In genomic region chr9:129176786-129177442, GRCh38 we compare ENCODE assay signal across 1 cellular context.
TF ChIP-seq lines count a peak whose summit lies in the region.

No MANE protein-coding gene starts in this region.

TF ChIP-seq in K562, 482 proteins besides CTCF, POLR2A, EP300 and RAD21 (continued from another document and continues in another):
- TF ChIP-seq ZBTB43 (CRISPR knock-in tag; IDR thresholded peaks at IDR 0.05) (no peak), GTF2A2 (tag; IDR thresholded peaks at IDR 0.05) (no peak), ZNF589 (CRISPR knock-in tag; IDR thresholded peaks at IDR 0.05; ENCODE audit: low read depth) (no peak), DACH1 (IDR thresholded peaks at IDR 0.05; ENCODE audit: partially characterized antibody) (no peak), NR4A1 (CRISPR knock-in tag; IDR thresholded peaks at IDR 0.05) (no peak), NR4A1 (tag; IDR thresholded peaks at IDR 0.05) (no peak), PYGO2 (tag; IDR thresholded peaks at IDR 0.05) (no peak), NKRF (IDR thresholded peaks at IDR 0.05; ENCODE audit: borderline replicate concordance) (no peak), HES1 (IDR thresholded peaks at IDR 0.05; ENCODE audit: low read depth) (no peak), HDAC6 (IDR thresholded peaks at IDR 0.05; ENCODE audit: low read depth, low read length) (0 out of 2 replicates have a peak, but pooled peaks have one; percentile 37), OTX1 (CRISPR knock-in tag; IDR thresholded peaks at IDR 0.05) (no peak), HOXB6 (CRISPR knock-in tag; IDR thresholded peaks at IDR 0.05; ENCODE audit: borderline replicate concordance) (no peak), ZNF561 (CRISPR knock-in tag; conservative IDR thresholded peaks at IDR 0.05) (no peak), SNIP1 (IDR thresholded peaks at IDR 0.05; ENCODE audit: low read depth) (no peak), TRIM28 (IDR thresholded peaks at IDR 0.05) (no peak), ZNF282 (CRISPR knock-in tag; IDR thresholded peaks at IDR 0.05) (no peak), PHF20 (IDR thresholded peaks at IDR 0.05; ENCODE audit: partially characterized antibody) (no peak), TSHZ1 (CRISPR knock-in tag; IDR thresholded peaks at IDR 0.05) (no peak), ETV5 (CRISPR knock-in tag; IDR thresholded peaks at IDR 0.05; ENCODE audit: low read depth) (no peak), YBX1 (IDR thresholded peaks at IDR 0.05) (no peak), HMGN3 (IDR thresholded peaks at IDR 0.05; ENCODE audit: borderline replicate concordance, extremely low read depth, insufficient read length, low read depth, low read length) (peak; percentile 40), HDAC1 (IDR thresholded peaks at IDR 0.05) (0 out of 4 replicates have a peak, but pooled peaks of 1 of the 2 experiments have one; percentile 40), SPI1 (IDR thresholded peaks at IDR 0.05; ENCODE audit: borderline replicate concordance, low read depth, low read length) (no peak), UBTF (IDR thresholded peaks at IDR 0.05; ENCODE audit: borderline replicate concordance in 1 of 2, low read depth in 2 of 2, low read length in 2 of 2) (0 out of 4 replicates have a peak, but pooled peaks of 1 of the 2 experiments have one; percentile 47), MCM3 (IDR thresholded peaks at IDR 0.05) (no peak), ZNF263 (CRISPR knock-in tag; IDR thresholded peaks at IDR 0.05; ENCODE audit: borderline replicate concordance) (no peak), POLR2AphosphoS5 (IDR thresholded peaks at IDR 0.05; ENCODE audit: control insufficient read depth, insufficient read depth, low read depth, low read length) (no peak), HNRNPLL (IDR thresholded peaks at IDR 0.05; ENCODE audit: low read depth, low read length, poor library complexity, severe bottlenecking) (no peak), ARID3B (CRISPR knock-in tag; IDR thresholded peaks at IDR 0.05; ENCODE audit: borderline replicate concordance) (no peak), ZNF696 (CRISPR knock-in tag; conservative IDR thresholded peaks at IDR 0.05) (no peak), ZNF212 (CRISPR knock-in tag; IDR thresholded peaks at IDR 0.05) (no peak), SAFB2 (IDR thresholded peaks at IDR 0.05; ENCODE audit: borderline replicate concordance, low read depth, low read length, severe bottlenecking) (no peak), MTA3 (IDR thresholded peaks at IDR 0.05; ENCODE audit: borderline replicate concordance) (no peak), MYBL2 (IDR thresholded peaks at IDR 0.05; ENCODE audit: low read depth) (no peak), MYBL2 (CRISPR knock-in tag; IDR thresholded peaks at IDR 0.05; ENCODE audit: borderline replicate concordance) (no peak), CBX2 (IDR thresholded peaks at IDR 0.05; ENCODE audit: insufficient read depth, low read length, poor library complexity, severe bottlenecking) (no peak), FOXP1 (CRISPR knock-in tag; IDR thresholded peaks at IDR 0.05) (no peak), MEIS2 (IDR thresholded peaks at IDR 0.05; ENCODE audit: partially characterized antibody) (no peak), ZBTB11 (CRISPR knock-in tag; IDR thresholded peaks at IDR 0.05) (0 out of 6 replicates have a peak, but pooled peaks of 1 of the 3 experiments have one; percentile 21), HLTF (IDR thresholded peaks at IDR 0.05) (no peak)
- TF ChIP-seq, protein P1, sequence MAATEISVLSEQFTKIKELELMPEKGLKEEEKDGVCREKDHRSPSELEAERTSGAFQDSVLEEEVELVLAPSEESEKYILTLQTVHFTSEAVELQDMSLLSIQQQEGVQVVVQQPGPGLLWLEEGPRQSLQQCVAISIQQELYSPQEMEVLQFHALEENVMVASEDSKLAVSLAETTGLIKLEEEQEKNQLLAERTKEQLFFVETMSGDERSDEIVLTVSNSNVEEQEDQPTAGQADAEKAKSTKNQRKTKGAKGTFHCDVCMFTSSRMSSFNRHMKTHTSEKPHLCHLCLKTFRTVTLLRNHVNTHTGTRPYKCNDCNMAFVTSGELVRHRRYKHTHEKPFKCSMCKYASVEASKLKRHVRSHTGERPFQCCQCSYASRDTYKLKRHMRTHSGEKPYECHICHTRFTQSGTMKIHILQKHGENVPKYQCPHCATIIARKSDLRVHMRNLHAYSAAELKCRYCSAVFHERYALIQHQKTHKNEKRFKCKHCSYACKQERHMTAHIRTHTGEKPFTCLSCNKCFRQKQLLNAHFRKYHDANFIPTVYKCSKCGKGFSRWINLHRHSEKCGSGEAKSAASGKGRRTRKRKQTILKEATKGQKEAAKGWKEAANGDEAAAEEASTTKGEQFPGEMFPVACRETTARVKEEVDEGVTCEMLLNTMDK (IDR thresholded peaks at IDR 0.05; ENCODE audit: borderline replicate concordance, insufficient read depth, low read depth, low read length, poor library complexity, severe bottlenecking) = no peak
- TF ChIP-seq, protein P2, sequence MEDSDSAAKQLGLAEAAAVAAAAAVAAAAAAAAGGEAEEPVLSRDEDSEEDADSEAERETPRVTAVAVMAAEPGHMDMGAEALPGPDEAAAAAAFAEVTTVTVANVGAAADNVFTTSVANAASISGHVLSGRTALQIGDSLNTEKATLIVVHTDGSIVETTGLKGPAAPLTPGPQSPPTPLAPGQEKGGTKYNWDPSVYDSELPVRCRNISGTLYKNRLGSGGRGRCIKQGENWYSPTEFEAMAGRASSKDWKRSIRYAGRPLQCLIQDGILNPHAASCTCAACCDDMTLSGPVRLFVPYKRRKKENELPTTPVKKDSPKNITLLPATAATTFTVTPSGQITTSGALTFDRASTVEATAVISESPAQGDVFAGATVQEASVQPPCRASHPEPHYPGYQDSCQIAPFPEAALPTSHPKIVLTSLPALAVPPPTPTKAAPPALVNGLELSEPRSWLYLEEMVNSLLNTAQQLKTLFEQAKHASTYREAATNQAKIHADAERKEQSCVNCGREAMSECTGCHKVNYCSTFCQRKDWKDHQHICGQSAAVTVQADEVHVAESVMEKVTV (CRISPR knock-in tag; IDR thresholded peaks at IDR 0.05) = no peak
